In genomic region chr1:12450090-12450764, GRCh38 we compare ENCODE assay signal across 9 cellular contexts.
DNase-seq lines count a peak whose midpoint lies in the region; ATAC-seq, FAIRE-seq and TF ChIP-seq lines count a peak whose summit lies in the region.
"Had no signal": no experiment of that assay in that cellular context is flagged by ENCODE, and none has a peak within 500 bp of the region (broad histone marks: within the 10 kb centered on the region; RNA-seq: fewer than 3 reads in every experiment).

No MANE protein-coding gene starts in this region.

- TF ChIP-seq CTCF in K562 (IDR thresholded peaks at IDR 0.05 in 2 of 3, conservative IDR thresholded peaks at IDR 0.05 in 1 of 3; ENCODE audit: insufficient read depth in 2 of 3, low read depth in 1 of 3, low read length in 3 of 3) (no peak), transverse colon (IDR thresholded peaks at IDR 0.05) (no peak)

- TF ChIP-seq POLR2A in K562 (conservative IDR thresholded peaks at IDR 0.05) (no peak), transverse colon (IDR thresholded peaks at IDR 0.05) (no peak)

- peaks cover 34% of the 10 kb centered on the region for H3K36me3 ChIP-seq in K562 (ENCODE audit: control insufficient read depth, insufficient read depth, low read length)
- H3K36me3 ChIP-seq in mucosa of rectum (ENCODE audit: control insufficient read depth in 2 of 2, insufficient read depth in 2 of 2, low read length in 2 of 2): peaks cover 7% of the 10 kb centered on the region in 2 donors
- H3K36me3 ChIP-seq in transverse colon: peaks cover 0 to 4% (median 0%) of the 10 kb centered on the region in 4 donors
- H3K36me3 ChIP-seq: cardiac muscle cell had no signal

- no TSS peak for BruUV-seq in K562 (replicated peaks; lab: Mats Ljungman, UMichigan)

- POLR2A ChIA-PET in K562 (lab: Yijun Ruan, JAX): interaction anchor here (0.6 to 1.4 kb wide), 6 partner anchors 8 to 793 kb away, joined by 3 to 4 read pairs (median 3); no protein-coding TSS in a partner anchor

- H3K36me3 Mint-ChIP-seq in activated T-cell treated with anti-CD3 and anti-CD28 coated beads, Interleukin-2, amount 50 U/mL, for 4 hours (ENCODE audit: insufficient read depth): peaks cover 22% of the 10 kb centered on the region

- FAIRE-seq in K562 (lab: Jason Lieb, UNC): peak; percentile 46

- H3K9ac ChIP-seq in K562 (ENCODE audit: insufficient read depth in 1 of 2, low read depth in 2 of 2, low read length in 2 of 2) (peak overlapping the region; percentile 34 to 64; a peak in 3 of 4 replicates), mucosa of rectum (ENCODE audit: low read depth in 1 of 2, low read length in 2 of 2) (no peak overlapping the region)

- H3K9me1 ChIP-seq in K562 (ENCODE audit: control insufficient read depth, insufficient read depth, low read length): peaks cover 8% of the 10 kb centered on the region

- H3K27me3 Mint-ChIP-seq in activated T-cell treated with anti-CD3 and anti-CD28 coated beads, Interleukin-2, amount 50 U/mL, for 4 hours (ENCODE audit: low read depth): no peaks in the 10 kb centered on the region

- CTCF ChIA-PET in K562 (lab: Yijun Ruan, JAX; ENCODE audit: low intra/inter-chr PET ratio): interaction anchor here (0.5 kb wide), 1 partner anchor 28 kb away, joined by 5 read pairs; no protein-coding TSS in a partner anchor

- no peak for ATAC-seq in activated T-cell treated with anti-CD3 and anti-CD28 coated beads, Interleukin-2, amount 50 U/mL, for 4 hours
- ATAC-seq in K562: no peak
- ATAC-seq in GM21723 (IDR thresholded peaks at IDR 0.05; ENCODE audit: unreplicated experiment): no peak

- H4K20me1 ChIP-seq in K562 (replicated peaks; ENCODE audit: control insufficient read depth, insufficient read depth, low read length): no peaks in the 10 kb centered on the region

- peak overlapping the region; percentile 64 for H3K4me3 Mint-ChIP-seq in activated T-cell treated with anti-CD3 and anti-CD28 coated beads, Interleukin-2, amount 50 U/mL, for 4 hours

- peaks cover 61% of the 10 kb centered on the region for H3K79me2 ChIP-seq in K562 (ENCODE audit: control insufficient read depth, insufficient read depth, low read length)

- in situ Hi-C loops in K562 (cut with MboI) (no loop called here), transverse colon (cut with MboI; ENCODE audit: low pct_ligation_motif_present in 1 of 4, low pct_unique_long_range_greater_than_20kb in 1 of 4, low sequenced_read_pairs in 3 of 4) (no loop called here)

- H3K27ac ChIP-seq in K562 (ENCODE audit: extremely low read depth, low read depth, low read length) (peak overlapping the region; percentile 95), mucosa of rectum (ENCODE audit: low read depth in 2 of 2, low read length in 2 of 2) (peak overlapping the region; percentile 64 to 66), transverse colon (peak overlapping the region; percentile 61 to 81 (median 77))
- H3K27ac ChIP-seq: cardiac muscle cell had no signal

- H3K27me3 ChIP-seq in K562 (ENCODE audit: control insufficient read depth in 2 of 2, insufficient read depth in 2 of 2, low read length in 2 of 2) (no peaks in the 10 kb centered on the region), mucosa of rectum (ENCODE audit: control insufficient read depth in 2 of 2, insufficient read depth in 2 of 2, low read length in 2 of 2) (no peaks in the 10 kb centered on the region), transverse colon (no peaks in the 10 kb centered on the region)
- H3K27me3 ChIP-seq: cardiac muscle cell had no signal

- H3K9me3 Mint-ChIP-seq in activated T-cell treated with anti-CD3 and anti-CD28 coated beads, Interleukin-2, amount 50 U/mL, for 4 hours: no peaks in the 10 kb centered on the region

- intact Hi-C loops in K562 (cut with micrococcal nuclease) (no loop called here), transverse colon (cut with DNase I; ENCODE audit: low total_unique reads) (no loop called here)

- 77% methylated on average over 10 of the region's 10 CpGs for WGBS in K562 (ENCODE audit: insufficient coverage, low coverage, missing lambda C conversion rate)
- 90 to 100% methylated on average over 6 to 10 of the region's 10 CpGs for WGBS in transverse colon (ENCODE audit: low coverage in 1 of 2), 2 donors

- H3K4me1 Mint-ChIP-seq in activated T-cell treated with anti-CD3 and anti-CD28 coated beads, Interleukin-2, amount 50 U/mL, for 4 hours (ENCODE audit: low read depth): peaks cover 88% of the 10 kb centered on the region

- TF ChIP-seq RAD21 in K562 (CRISPR knock-in tag; conservative IDR thresholded peaks at IDR 0.05 in 1 of 2, IDR thresholded peaks at IDR 0.05 in 1 of 2): no peak

- H3K4me2 ChIP-seq in K562 (ENCODE audit: insufficient read depth, low read length): no peak overlapping the region; the same call in 1 of the 2 replicates

- H3K4me1 ChIP-seq in K562 (replicated peaks in 1 of 2; ENCODE audit: control insufficient read depth in 2 of 2, insufficient read depth in 2 of 2, low read length in 2 of 2): peaks cover 34 to 94% of the 10 kb centered on the region in 2 experiments
- H3K4me1 ChIP-seq in mucosa of rectum (ENCODE audit: control insufficient read depth in 2 of 2, insufficient read depth in 2 of 2, low read length in 2 of 2): peaks cover 10 to 17% of the 10 kb centered on the region in 2 donors
- peaks cover 28 to 77% (median 53%) of the 10 kb centered on the region in 4 donors for H3K4me1 ChIP-seq in transverse colon

- no peak for DNase-seq in activated T-cell treated with anti-CD3 and anti-CD28 coated beads, Interleukin-2, amount 50 U/mL, for 4 hours
- DNase-seq in activated T-cell treated with anti-CD3 and anti-CD28 coated beads, Interleukin-2, amount 50 U/mL, for 1 hour: no peak
- DNase-seq in K562 (ENCODE audit: extremely low read depth in 1 of 4, low spot score in 3 of 4) (no peak), transverse colon (no peak), epidermal melanocyte (ENCODE audit: insufficient read length, low spot score) (no peak), HuH-7 (ENCODE audit: low spot score) (no peak)

- H3K4me3 ChIP-seq in K562: no peak overlapping the region
- no peak overlapping the region for H3K4me3 ChIP-seq in mucosa of rectum (ENCODE audit: low read length in 2 of 2)
- H3K4me3 ChIP-seq in transverse colon: no peak overlapping the region
- H3K4me3 ChIP-seq: cardiac muscle cell had no signal

- TF ChIP-seq EP300 in K562 (IDR thresholded peaks at IDR 0.05; ENCODE audit: low read length) (no peak), transverse colon (IDR thresholded peaks at IDR 0.05; ENCODE audit: low read depth) (no peak)

- no peak overlapping the region for H2AFZ ChIP-seq in K562 (ENCODE audit: low read depth, low read length)

- no peaks in the 10 kb centered on the region for H3K9me3 ChIP-seq in K562 (replicated peaks; ENCODE audit: control insufficient read depth, insufficient read depth, low read depth, low read length)
- H3K9me3 ChIP-seq in mucosa of rectum (ENCODE audit: control insufficient read depth in 2 of 2, low read length in 2 of 2): no peaks in the 10 kb centered on the region
- H3K9me3 ChIP-seq in transverse colon: no peaks in the 10 kb centered on the region

TF ChIP-seq in K562, 482 proteins besides CTCF, POLR2A, EP300 and RAD21 (continues in another document):
- no peak for TF ChIP-seq RREB1 (CRISPR knock-in tag; IDR thresholded peaks at IDR 0.05)
- no peak for TF ChIP-seq ZNF586 (CRISPR knock-in tag; conservative IDR thresholded peaks at IDR 0.05)
- TF ChIP-seq MTA3 (IDR thresholded peaks at IDR 0.05; ENCODE audit: borderline replicate concordance): no peak
- TF ChIP-seq ZNF311 (CRISPR knock-in tag; IDR thresholded peaks at IDR 0.05): no peak
- TF ChIP-seq MCM5 (IDR thresholded peaks at IDR 0.05; ENCODE audit: low read depth): no peak
- TF ChIP-seq HCFC1 (IDR thresholded peaks at IDR 0.05; ENCODE audit: low read depth, low read length): no peak
- TF ChIP-seq CEBPG (CRISPR knock-in tag; IDR thresholded peaks at IDR 0.05): no peak
- no peak for TF ChIP-seq CEBPG (tag; conservative IDR thresholded peaks at IDR 0.05 in 1 of 2, IDR thresholded peaks at IDR 0.05 in 1 of 2)
- TF ChIP-seq MEF2A (IDR thresholded peaks at IDR 0.05; ENCODE audit: control insufficient read depth, low read depth, low read length): no peak

Comparison
In these comparisons a context has a peak if more than half of its experiments do, and no peak if none do; other contexts are left out.
1. H3K9ac ChIP-seq: peak in K562 (2 of 2); none in mucosa of rectum (0 of 2).
2. Peak in every context shown above with its lines, with median percentiles within 50 percentile points of each other: H3K27ac ChIP-seq.